ENCODE assay signal across 8 cellular contexts in the genomic region with DNA sequence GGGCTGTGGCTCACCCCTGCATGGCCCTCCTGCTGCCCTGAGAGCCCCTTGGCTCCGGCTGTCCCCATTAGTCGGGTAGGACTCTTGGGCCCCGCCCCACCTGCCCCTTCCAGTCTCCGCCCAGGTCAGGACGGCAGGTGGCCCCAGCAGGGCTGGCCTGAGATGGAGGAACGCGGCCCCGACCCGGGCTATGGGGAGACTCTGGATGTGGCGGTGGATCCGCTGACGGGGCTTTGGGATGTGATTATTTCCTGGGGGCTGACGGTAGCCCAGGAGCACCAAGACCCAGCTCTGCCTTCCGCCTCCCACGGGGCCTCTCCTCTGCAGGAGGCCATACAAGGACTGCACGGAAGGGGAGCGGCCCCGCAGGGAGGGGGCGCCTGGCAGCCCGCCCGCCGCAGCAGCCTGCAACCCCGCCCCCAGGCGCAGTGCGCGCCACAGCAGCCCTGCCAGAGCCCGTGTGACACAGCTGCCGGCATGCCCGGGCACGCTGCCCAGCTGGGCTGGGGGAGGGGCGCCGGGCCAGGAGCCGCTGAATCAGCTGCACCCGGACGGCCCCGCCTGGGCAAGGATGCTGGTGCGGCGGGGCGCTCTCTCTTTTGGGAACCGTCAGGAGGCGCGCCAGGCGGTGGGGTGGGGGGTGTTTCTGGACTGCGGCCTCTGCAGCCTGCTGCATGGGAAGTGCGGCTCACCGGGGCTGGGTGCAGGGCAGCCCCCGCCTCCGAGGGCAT. TPM values are rescaled to one million over a fixed set of nuclear protein-coding genes. Genes with fewer than 3 reads are reported as not detected.
DNase-seq lines count a peak whose midpoint lies in the region; ATAC-seq and TF ChIP-seq lines count a peak whose summit lies in the region.

No MANE protein-coding gene starts in this region.

- no peaks in the 10 kb centered on the region for H3K9me3 ChIP-seq in vagina

- TF ChIP-seq POLR2A in vagina (IDR thresholded peaks at IDR 0.05) = no peak

- H3K4me1 ChIP-seq in rectal smooth muscle tissue (ENCODE audit: control insufficient read depth, insufficient read depth, low read length) (peaks cover 20% of the 10 kb centered on the region), vagina (peaks cover 66% of the 10 kb centered on the region)

- DNase-seq in GM13976 (ENCODE audit: low spot score) (peak; percentile 92), NCI-H1436 treated with DMSO at 0.1 percent for 48 hours (lab: John Stamatoyannopoulos, UW) (peak; percentile 84), T-helper 1 cell (peak; percentile 84 to 97 (median 85)), amniotic stem cell (lab: John Stamatoyannopoulos, UW) (peak; percentile 82), left ventricle myocardium superior (peak; percentile 96), vagina (ENCODE audit: extremely low spot score in 2 of 2) (no peak)

- H3K27me3 ChIP-seq in rectal smooth muscle tissue (ENCODE audit: control insufficient read depth, insufficient read depth, low read length) = no peaks in the 10 kb centered on the region
- H3K27me3 ChIP-seq in vagina = no peaks in the 10 kb centered on the region

- ATAC-seq in HG02852 (IDR thresholded peaks at IDR 0.05; ENCODE audit: unreplicated experiment) (peak; percentile 74), left ventricle myocardium superior (peak; percentile 89)

- H3K27ac ChIP-seq in rectal smooth muscle tissue (ENCODE audit: low read depth, low read length) = peak overlapping the region; percentile 82
- peak overlapping the region; percentile 89 for H3K27ac ChIP-seq in vagina

- H3K9ac ChIP-seq in rectal smooth muscle tissue (ENCODE audit: low read length) = peak overlapping the region; percentile 67

- TF ChIP-seq CTCF in GM13976 (IDR thresholded peaks at IDR 0.05; ENCODE audit: borderline replicate concordance, control extremely low read depth, extremely low read depth, insufficient read depth, missing control alignments) (no peak), vagina (IDR thresholded peaks at IDR 0.05) (no peak)

- H3K36me3 ChIP-seq in rectal smooth muscle tissue (ENCODE audit: control insufficient read depth, insufficient read depth, low read length) (peaks cover 2% of the 10 kb centered on the region), vagina (no peaks in the 10 kb centered on the region)

- in situ Hi-C loops in GM13976 (cut with MboI; ENCODE audit: low sequenced_read_pairs, unreplicated experiment) = loop anchor here (10.0 kb wide), 1 partner anchor 145 kb away; the partner anchor contains the start of gene UBAC1

- peak overlapping the region; percentile 61 for H3K4me3 ChIP-seq in rectal smooth muscle tissue (ENCODE audit: low read length)
- H3K4me3 ChIP-seq in vagina = peak overlapping the region; percentile 31 to 44

- intact Hi-C loops in left ventricle myocardium superior (cut with micrococcal nuclease) = no loop called here
- intact Hi-C loops in vagina (cut with DNase I) = no loop called here

RNA-seq across cellular contexts. Expression of gene TMEM250, which starts 9.2 kb away (rescaled TPM):
- 16.6 TPM for total RNA-seq in left ventricle myocardium superior
- total RNA-seq in vagina = 25.0 TPM

RNA-seq across cellular contexts. Expression of gene NACC2, which starts 14.4 kb away (rescaled TPM):
- 39.1 TPM for total RNA-seq in left ventricle myocardium superior
- 21.1 TPM for total RNA-seq in vagina

Comparison
In these comparisons a context has a peak if more than half of its experiments do, and no peak if none do; other contexts are left out.
1. DNase-seq: peak in GM13976 (single experiment), NCI-H1436 treated with DMSO at 0.1 percent for 48 hours (single experiment), T-helper 1 cell (5 of 5), amniotic stem cell (single experiment) and left ventricle myocardium superior (single experiment); none in vagina (0 of 2).